In the genomic region with DNA sequence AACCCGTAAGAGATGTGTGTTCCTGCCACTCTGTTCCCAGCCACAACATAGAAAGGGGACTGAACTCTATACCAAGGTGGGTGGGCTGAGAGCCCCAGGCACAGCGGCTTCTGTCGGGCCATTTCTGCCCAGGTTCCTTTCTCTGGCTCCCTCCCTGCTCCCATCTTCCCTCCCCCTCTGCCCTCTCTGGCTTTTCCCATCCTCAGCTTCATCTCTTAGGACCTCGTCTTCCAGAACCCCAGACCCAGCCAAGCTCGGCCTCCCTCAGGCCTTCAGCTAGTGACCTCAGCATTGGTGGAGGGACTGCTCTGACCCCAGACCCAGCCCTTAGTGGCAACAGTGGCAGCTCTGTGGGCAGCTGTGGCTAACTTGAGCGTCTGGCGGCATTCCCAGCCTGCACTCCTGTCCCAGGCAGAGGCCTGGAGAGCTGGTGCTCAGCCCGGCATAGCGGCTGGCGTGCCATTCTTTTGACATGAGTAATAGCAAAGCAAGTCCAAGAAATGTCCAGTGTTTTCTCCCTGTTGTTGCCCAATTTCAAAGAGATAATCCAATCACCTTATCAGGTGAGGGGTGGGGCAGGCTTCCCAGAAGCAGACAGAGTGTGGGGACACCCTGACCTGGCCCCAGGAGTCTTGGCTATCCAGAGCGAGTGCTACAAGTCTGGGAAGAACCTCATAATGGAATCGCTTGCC, we compare ENCODE assay signal across 9 cellular contexts. TPM values are rescaled to one million over a fixed set of nuclear protein-coding genes. Genes with fewer than 3 reads are reported as not detected.
A peak's percentile ranks its signal among the peaks of the same experiment; 100 is the strongest.
DNase-seq lines count a peak whose midpoint lies in the region; ATAC-seq, FAIRE-seq and TF ChIP-seq lines count a peak whose summit lies in the region.
"Had no signal": no experiment of that assay in that cellular context is flagged by ENCODE, and none has a peak within 500 bp of the region (broad histone marks: within the 10 kb centered on the region; RNA-seq: fewer than 3 reads in every experiment).

No MANE protein-coding gene starts in this region.

- H4K20me1 ChIP-seq in SK-N-SH (ENCODE audit: insufficient read depth), result no peaks in the 10 kb centered on the region

- H3F3A ChIP-seq in SK-N-SH (replicated peaks; ENCODE audit: insufficient read depth), result peaks cover 19% of the 10 kb centered on the region

- intact Hi-C loops in pancreas (cut with DNase I), result no loop called here

- H3K9me2 ChIP-seq in SK-N-SH, result no peaks in the 10 kb centered on the region

- H2AFZ ChIP-seq in SK-N-SH (ENCODE audit: low read depth), result peak overlapping the region; percentile 73; the same call in 1 of the 2 replicates

- POLR2A ChIA-PET in SK-N-SH (lab: Yijun Ruan, JAX), result no interaction called here

- peak overlapping the region; percentile 83 to 94 for H3K27ac ChIP-seq in SK-N-SH (ENCODE audit: low read depth in 2 of 2, low read length in 1 of 2)
- peak overlapping the region in 3 of 4 donors; percentile 53 to 64 (median 59) for H3K27ac ChIP-seq in gastroesophageal sphincter
- peak overlapping the region in 2 of 4 donors; percentile 5 to 22 for H3K27ac ChIP-seq in pancreas

- H3K4me1 ChIP-seq in SK-N-SH (ENCODE audit: control insufficient read depth in 1 of 2, insufficient read depth in 2 of 2, low read depth in 1 of 2, low read length in 1 of 2) (peaks cover 22 to 43% of the 10 kb centered on the region in 2 experiments; a peak in 3 of 4 replicates), gastroesophageal sphincter (peaks cover 0 to 30% (median 14%) of the 10 kb centered on the region in 3 donors), pancreas (no peaks in the 10 kb centered on the region)

- DNase-seq in Ammon's horn (ENCODE audit: low spot score) (peak; percentile 66), SK-N-SH (peak; percentile 54), pancreas (peak in 4 of 6 donors; percentile 13 to 62 (median 40)), GM12891 (ENCODE audit: insufficient read length, low spot score) (no peak), DMS53 treated with DMSO at 0.1 percent for 48 hours (lab: John Stamatoyannopoulos, UW; ENCODE audit: unreplicated experiment) (no peak), putamen (ENCODE audit: low spot score) (no peak)
- DNase-seq: Peyer's patch had no signal

- FAIRE-seq in pancreas (lab: Jason Lieb, UNC) (no peak), GM12891 (lab: Jason Lieb, UNC) (no peak)

- peak; percentile 66 to 81 for TF ChIP-seq EP300 in SK-N-SH (IDR thresholded peaks at IDR 0.05; ENCODE audit: borderline replicate concordance in 1 of 2, low read depth in 1 of 2, low read length in 1 of 2)
- TF ChIP-seq EP300 in gastroesophageal sphincter (IDR thresholded peaks at IDR 0.05), result no peak

- H3K27me3 ChIP-seq in SK-N-SH (ENCODE audit: insufficient read depth) (no peaks in the 10 kb centered on the region), gastroesophageal sphincter (no peaks in the 10 kb centered on the region), pancreas (no peaks in the 10 kb centered on the region)
- H3K27me3 ChIP-seq: Peyer's patch had no signal

- H3K79me2 ChIP-seq in SK-N-SH (ENCODE audit: insufficient read depth), result no peaks in the 10 kb centered on the region; the same call in 1 of the 2 replicates

- 23% methylated on average over 12 of the region's 12 CpGs for WGBS in SK-N-SH (ENCODE audit: low lambda C conversion rate)
- 71 to 86% methylated on average over 1 to 5 of the region's 12 CpGs for WGBS in gastroesophageal sphincter (ENCODE audit: low coverage in 1 of 2), 2 donors
- 77% methylated on average over 12 of the region's 12 CpGs for WGBS in pancreas, 2 donors

- peak overlapping the region; percentile 57; the same call in 1 of the 2 replicates for H3K9ac ChIP-seq in SK-N-SH

- TF ChIP-seq CTCF in SK-N-SH (IDR thresholded peaks at IDR 0.05) (no peak), gastroesophageal sphincter (IDR thresholded peaks at IDR 0.05) (no peak), pancreas (IDR thresholded peaks at IDR 0.05) (no peak)

- H3K4me2 ChIP-seq in SK-N-SH, result peak overlapping the region; percentile 79; the same call in 1 of the 2 replicates

- H3K9me3 ChIP-seq in SK-N-SH (no peaks in the 10 kb centered on the region), gastroesophageal sphincter (no peaks in the 10 kb centered on the region), pancreas (no peaks in the 10 kb centered on the region)
- H3K9me3 ChIP-seq: Peyer's patch had no signal

- H3K4me3 ChIP-seq in SK-N-SH (ENCODE audit: low read depth in 2 of 2, low read length in 1 of 2) (no peak overlapping the region; a peak in 1 of 4 replicates), gastroesophageal sphincter (no peak overlapping the region), pancreas (no peak overlapping the region)
- H3K4me3 ChIP-seq: Peyer's patch had no signal

- TF ChIP-seq RAD21 in SK-N-SH (IDR thresholded peaks at IDR 0.05; ENCODE audit: low read length), result no peak

- CTCF ChIA-PET in SK-N-SH (lab: Yijun Ruan, JAX), result interaction anchor here (0.5 to 11.2 kb wide), 7 partner anchors 8 to 1114 kb away, joined by 3 to 73 read pairs (median 8); a partner anchor contains a TSS

- TF ChIP-seq POLR2A in gastroesophageal sphincter (IDR thresholded peaks at IDR 0.05) (no peak), GM12891 (IDR thresholded peaks at IDR 0.05; ENCODE audit: low read depth, low read length) (no peak)

- H3K36me3 ChIP-seq in SK-N-SH (replicated peaks in 1 of 2; ENCODE audit: control insufficient read depth in 1 of 2, insufficient read depth in 2 of 2, low read length in 1 of 2), result no peaks in the 10 kb centered on the region
- no peaks in the 10 kb centered on the region for H3K36me3 ChIP-seq in gastroesophageal sphincter
- H3K36me3 ChIP-seq in pancreas, result no peaks in the 10 kb centered on the region
- H3K36me3 ChIP-seq: Peyer's patch had no signal

- ATAC-seq in gastroesophageal sphincter (no peak), pancreas (peak; percentile 64 to 79 (median 68)), HG03095 (IDR thresholded peaks at IDR 0.05; ENCODE audit: unreplicated experiment) (no peak)

TF ChIP-seq in SK-N-SH, 30 proteins besides CTCF, POLR2A, EP300 and RAD21 (continues in another document):
- TF ChIP-seq FOXM1 (IDR thresholded peaks at IDR 0.05; ENCODE audit: low read depth) (peak; percentile 77; the same call in 1 of the 2 replicates), RCOR1 (IDR thresholded peaks at IDR 0.05; ENCODE audit: low read length) (0 out of 2 replicates have a peak, but pooled peaks have one; percentile 54), SMC3 (IDR thresholded peaks at IDR 0.05; ENCODE audit: low read depth, low read length) (no peak; the same call in 1 of the 2 replicates), TEAD4 (IDR thresholded peaks at IDR 0.05; ENCODE audit: borderline replicate concordance, insufficient read depth) (peak; percentile 89), TCF12 (IDR thresholded peaks at IDR 0.05) (peak; percentile 90)
- TF ChIP-seq, protein P1, sequence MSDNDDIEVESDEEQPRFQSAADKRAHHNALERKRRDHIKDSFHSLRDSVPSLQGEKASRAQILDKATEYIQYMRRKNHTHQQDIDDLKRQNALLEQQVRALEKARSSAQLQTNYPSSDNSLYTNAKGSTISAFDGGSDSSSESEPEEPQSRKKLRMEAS (IDR thresholded peaks at IDR 0.05; ENCODE audit: low read depth), result peak; percentile 77
- TF ChIP-seq, protein P2, sequence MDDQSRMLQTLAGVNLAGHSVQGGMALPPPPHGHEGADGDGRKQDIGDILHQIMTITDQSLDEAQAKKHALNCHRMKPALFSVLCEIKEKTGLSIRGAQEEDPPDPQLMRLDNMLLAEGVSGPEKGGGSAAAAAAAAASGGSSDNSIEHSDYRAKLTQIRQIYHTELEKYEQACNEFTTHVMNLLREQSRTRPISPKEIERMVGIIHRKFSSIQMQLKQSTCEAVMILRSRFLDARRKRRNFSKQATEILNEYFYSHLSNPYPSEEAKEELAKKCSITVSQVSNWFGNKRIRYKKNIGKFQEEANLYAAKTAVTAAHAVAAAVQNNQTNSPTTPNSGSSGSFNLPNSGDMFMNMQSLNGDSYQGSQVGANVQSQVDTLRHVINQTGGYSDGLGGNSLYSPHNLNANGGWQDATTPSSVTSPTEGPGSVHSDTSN (IDR thresholded peaks at IDR 0.05), result peak; percentile 84

TF ChIP-seq in GM12891, 5 proteins besides CTCF, POLR2A, EP300 and RAD21:
- TF ChIP-seq POLR2AphosphoS5 (IDR thresholded peaks at IDR 0.05; ENCODE audit: low read depth, low read length), result no peak
- no peak for TF ChIP-seq PAX5 (IDR thresholded peaks at IDR 0.05; ENCODE audit: insufficient read depth, low read length, severe bottlenecking)
- no peak for TF ChIP-seq POU2F2 (IDR thresholded peaks at IDR 0.05; ENCODE audit: low read depth, low read length)
- no peak for TF ChIP-seq TAF1 (IDR thresholded peaks at IDR 0.05; ENCODE audit: low read depth, low read length)
- no peak for TF ChIP-seq SPI1 (IDR thresholded peaks at IDR 0.05; ENCODE audit: low read depth, low read length)

RNA-seq across cellular contexts. Expression of a gene that starts 15.9 kb away (rescaled TPM):
- 6.2 and 11.8 TPM in 2 replicates for polyA plus RNA-seq in SK-N-SH (2012; rRNA removed)
- 8.9 and 9.4 TPM in 2 replicates for polyA plus RNA-seq in SK-N-SH (2012; cell fraction: cytosol; rRNA removed)
- polyA plus RNA-seq in SK-N-SH (2012; cell fraction: nucleus; rRNA removed), result 19.9 and 21.3 TPM in 2 replicates
- 10 to 100 TPM in 1 of 4 donors, 1 to 10 TPM in 3; 6.4 to 16.4 (median 8.5) TPM for total RNA-seq in gastroesophageal sphincter
- total RNA-seq in pancreas, result 1 to 10 TPM; 1.0 to 7.1 (median 3.7) TPM
- 1 to 10 TPM; 1.7 to 1.8 TPM for polyA plus RNA-seq in pancreas
- polyA plus RNA-seq in GM12891 (2012; ENCODE audit: low read depth, missing spikeins), result 1.4 TPM

RNA-seq across cellular contexts. Expression of a gene that starts 30.1 kb away (rescaled TPM):
- 0.08 and 0.25 TPM in 2 replicates for polyA plus RNA-seq in SK-N-SH (2012; rRNA removed)
- 0.13 and 0.28 TPM in 2 replicates for polyA plus RNA-seq in SK-N-SH (2012; cell fraction: cytosol; rRNA removed)
- polyA plus RNA-seq in SK-N-SH (2012; cell fraction: nucleus; rRNA removed), result 0.08 and 0.21 TPM in 2 replicates
- total RNA-seq in gastroesophageal sphincter, result not detected
- total RNA-seq in pancreas, result under 1 TPM in 5 of 6 donors, not detected in 1; 0.18 to 0.84 (median 0.44) TPM
- polyA plus RNA-seq in pancreas, result under 1 TPM in 1 of 2 donors, not detected in 1; 0.56 TPM
- not detected for polyA plus RNA-seq in GM12891 (2012; ENCODE audit: low read depth, missing spikeins)

Comparison
In these comparisons a context has a peak if more than half of its experiments do, and no peak if none do; other contexts are left out.
1. DNase-seq: peak in Ammon's horn (single experiment), SK-N-SH (single experiment) and pancreas (4 of 6); none in GM12891 (single experiment), DMS53 treated with DMSO at 0.1 percent for 48 hours (single experiment) and putamen (single experiment).
2. ATAC-seq: peak in pancreas (4 of 4); none in gastroesophageal sphincter (single experiment) and HG03095 (single experiment).